ENCODE assay signal across 10 cellular contexts in the genomic region with DNA sequence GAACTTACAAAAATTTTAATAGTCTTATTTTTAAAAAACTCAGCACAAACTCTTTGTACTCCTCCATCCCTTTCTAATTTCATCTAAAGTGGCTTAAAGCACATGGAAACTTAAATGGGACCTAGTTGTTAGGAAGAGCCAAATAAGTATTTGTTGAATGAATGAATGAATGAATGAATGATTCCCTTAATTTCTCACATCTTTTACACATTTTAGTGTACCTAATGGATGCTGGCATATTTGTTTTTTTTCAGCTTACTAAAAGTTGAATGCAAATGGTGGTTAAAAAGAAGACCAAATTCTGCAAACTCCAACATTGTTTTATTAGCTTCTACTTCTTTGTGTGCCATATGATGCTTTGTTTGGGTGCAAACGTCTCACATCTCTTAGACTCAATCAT.
"Had no signal": no experiment of that assay in that cellular context is flagged by ENCODE, and none has a peak within 500 bp of the region (broad histone marks: within the 10 kb centered on the region; RNA-seq: fewer than 3 reads in every experiment).

No MANE protein-coding gene starts in this region.

- H3K9ac ChIP-seq: GM23248, KMS-11 had no signal

- ATAC-seq: HCT116 had no signal

- H3K4me1 ChIP-seq: HAP-1 had no signal

- H3K27ac ChIP-seq: GM23248, HL-60, KMS-11 had no signal

- H3K4me2 ChIP-seq: KMS-11 had no signal

- H3K9me3 ChIP-seq: HAP-1 had no signal

- DNase-seq: GM23248, GOT3, H7, HFFc6, Karpas-422, KBM-7 had no signal

- H2AFZ ChIP-seq: GM23248 had no signal

- H3K36me3 ChIP-seq: HAP-1 had no signal

- H3K4me3 ChIP-seq: GM23248, HAP-1 had no signal
